In the genomic region with DNA sequence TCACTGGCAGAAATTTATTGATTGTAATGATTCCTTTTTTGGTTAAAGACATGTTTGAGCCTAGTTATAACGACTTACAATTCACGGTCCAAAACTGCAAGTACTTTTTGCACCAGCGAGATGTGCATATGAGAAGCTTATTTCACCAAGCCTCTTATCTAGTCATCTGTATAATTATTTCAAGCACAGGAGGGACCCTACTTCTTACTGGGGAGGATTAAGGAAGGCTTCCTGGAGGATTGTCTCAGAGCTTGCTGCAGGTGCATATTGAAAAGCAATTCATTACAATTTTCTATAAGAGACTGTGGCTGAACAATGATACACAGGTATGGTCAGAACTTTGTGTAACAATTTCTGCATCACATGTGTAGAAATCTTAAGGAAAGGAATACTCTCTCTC, we compare ENCODE assay signal across 1 cellular context.
TF ChIP-seq lines count a peak whose summit lies in the region.

No MANE protein-coding gene starts in this region.

TF ChIP-seq in GM23338, 12 proteins besides CTCF, POLR2A, EP300 and RAD21 (continued from another document):
- TF ChIP-seq, protein P1, sequence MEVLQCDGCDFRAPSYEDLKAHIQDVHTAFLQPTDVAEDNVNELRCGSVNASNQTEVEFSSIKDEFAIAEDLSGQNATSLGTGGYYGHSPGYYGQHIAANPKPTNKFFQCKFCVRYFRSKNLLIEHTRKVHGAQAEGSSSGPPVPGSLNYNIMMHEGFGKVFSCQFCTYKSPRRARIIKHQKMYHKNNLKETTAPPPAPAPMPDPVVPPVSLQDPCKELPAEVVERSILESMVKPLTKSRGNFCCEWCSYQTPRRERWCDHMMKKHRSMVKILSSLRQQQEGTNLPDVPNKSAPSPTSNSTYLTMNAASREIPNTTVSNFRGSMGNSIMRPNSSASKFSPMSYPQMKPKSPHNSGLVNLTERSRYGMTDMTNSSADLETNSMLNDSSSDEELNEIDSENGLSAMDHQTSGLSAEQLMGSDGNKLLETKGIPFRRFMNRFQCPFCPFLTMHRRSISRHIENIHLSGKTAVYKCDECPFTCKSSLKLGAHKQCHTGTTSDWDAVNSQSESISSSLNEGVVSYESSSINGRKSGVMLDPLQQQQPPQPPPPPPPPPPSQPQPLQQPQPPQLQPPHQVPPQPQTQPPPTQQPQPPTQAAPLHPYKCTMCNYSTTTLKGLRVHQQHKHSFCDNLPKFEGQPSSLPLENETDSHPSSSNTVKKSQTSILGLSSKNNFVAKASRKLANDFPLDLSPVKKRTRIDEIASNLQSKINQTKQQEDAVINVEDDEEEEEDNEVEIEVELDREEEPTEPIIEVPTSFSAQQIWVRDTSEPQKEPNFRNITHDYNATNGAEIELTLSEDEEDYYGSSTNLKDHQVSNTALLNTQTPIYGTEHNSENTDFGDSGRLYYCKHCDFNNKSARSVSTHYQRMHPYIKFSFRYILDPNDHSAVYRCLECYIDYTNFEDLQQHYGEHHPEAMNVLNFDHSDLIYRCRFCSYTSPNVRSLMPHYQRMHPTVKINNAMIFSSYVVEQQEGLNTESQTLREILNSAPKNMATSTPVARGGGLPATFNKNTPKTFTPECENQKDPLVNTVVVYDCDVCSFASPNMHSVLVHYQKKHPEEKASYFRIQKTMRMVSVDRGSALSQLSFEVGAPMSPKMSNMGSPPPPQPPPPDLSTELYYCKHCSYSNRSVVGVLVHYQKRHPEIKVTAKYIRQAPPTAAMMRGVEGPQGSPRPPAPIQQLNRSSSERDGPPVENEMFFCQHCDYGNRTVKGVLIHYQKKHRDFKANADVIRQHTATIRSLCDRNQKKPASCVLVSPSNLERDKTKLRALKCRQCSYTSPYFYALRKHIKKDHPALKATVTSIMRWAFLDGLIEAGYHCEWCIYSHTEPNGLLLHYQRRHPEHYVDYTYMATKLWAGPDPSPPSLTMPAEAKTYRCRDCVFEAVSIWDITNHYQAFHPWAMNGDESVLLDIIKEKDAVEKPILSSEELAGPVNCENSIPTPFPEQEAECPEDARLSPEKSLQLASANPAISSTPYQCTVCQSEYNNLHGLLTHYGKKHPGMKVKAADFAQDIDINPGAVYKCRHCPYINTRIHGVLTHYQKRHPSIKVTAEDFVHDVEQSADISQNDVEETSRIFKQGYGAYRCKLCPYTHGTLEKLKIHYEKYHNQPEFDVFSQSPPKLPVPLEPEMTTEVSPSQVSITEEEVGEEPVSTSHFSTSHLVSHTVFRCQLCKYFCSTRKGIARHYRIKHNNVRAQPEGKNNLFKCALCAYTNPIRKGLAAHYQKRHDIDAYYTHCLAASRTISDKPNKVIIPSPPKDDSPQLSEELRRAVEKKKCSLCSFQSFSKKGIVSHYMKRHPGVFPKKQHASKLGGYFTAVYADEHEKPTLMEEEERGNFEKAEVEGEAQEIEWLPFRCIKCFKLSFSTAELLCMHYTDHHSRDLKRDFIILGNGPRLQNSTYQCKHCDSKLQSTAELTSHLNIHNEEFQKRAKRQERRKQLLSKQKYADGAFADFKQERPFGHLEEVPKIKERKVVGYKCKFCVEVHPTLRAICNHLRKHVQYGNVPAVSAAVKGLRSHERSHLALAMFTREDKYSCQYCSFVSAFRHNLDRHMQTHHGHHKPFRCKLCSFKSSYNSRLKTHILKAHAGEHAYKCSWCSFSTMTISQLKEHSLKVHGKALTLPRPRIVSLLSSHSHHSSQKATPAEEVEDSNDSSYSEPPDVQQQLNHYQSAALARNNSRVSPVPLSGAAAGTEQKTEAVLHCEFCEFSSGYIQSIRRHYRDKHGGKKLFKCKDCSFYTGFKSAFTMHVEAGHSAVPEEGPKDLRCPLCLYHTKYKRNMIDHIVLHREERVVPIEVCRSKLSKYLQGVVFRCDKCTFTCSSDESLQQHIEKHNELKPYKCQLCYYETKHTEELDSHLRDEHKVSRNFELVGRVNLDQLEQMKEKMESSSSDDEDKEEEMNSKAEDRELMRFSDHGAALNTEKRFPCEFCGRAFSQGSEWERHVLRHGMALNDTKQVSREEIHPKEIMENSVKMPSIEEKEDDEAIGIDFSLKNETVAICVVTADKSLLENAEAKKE (CRISPR knock-in tag; IDR thresholded peaks at IDR 0.05) = no peak
- TF ChIP-seq ZNF331 (CRISPR knock-in tag; IDR thresholded peaks at IDR 0.05; ENCODE audit: low read depth) = no peak
- TF ChIP-seq JUNB (IDR thresholded peaks at IDR 0.05; ENCODE audit: unreplicated experiment) = no peak
- TF ChIP-seq, protein P2, sequence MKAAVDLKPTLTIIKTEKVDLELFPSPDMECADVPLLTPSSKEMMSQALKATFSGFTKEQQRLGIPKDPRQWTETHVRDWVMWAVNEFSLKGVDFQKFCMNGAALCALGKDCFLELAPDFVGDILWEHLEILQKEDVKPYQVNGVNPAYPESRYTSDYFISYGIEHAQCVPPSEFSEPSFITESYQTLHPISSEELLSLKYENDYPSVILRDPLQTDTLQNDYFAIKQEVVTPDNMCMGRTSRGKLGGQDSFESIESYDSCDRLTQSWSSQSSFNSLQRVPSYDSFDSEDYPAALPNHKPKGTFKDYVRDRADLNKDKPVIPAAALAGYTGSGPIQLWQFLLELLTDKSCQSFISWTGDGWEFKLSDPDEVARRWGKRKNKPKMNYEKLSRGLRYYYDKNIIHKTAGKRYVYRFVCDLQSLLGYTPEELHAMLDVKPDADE (IDR thresholded peaks at IDR 0.05) = no peak
- TF ChIP-seq STAT1 (IDR thresholded peaks at IDR 0.05; ENCODE audit: unreplicated experiment) = no peak
- TF ChIP-seq, protein P3, sequence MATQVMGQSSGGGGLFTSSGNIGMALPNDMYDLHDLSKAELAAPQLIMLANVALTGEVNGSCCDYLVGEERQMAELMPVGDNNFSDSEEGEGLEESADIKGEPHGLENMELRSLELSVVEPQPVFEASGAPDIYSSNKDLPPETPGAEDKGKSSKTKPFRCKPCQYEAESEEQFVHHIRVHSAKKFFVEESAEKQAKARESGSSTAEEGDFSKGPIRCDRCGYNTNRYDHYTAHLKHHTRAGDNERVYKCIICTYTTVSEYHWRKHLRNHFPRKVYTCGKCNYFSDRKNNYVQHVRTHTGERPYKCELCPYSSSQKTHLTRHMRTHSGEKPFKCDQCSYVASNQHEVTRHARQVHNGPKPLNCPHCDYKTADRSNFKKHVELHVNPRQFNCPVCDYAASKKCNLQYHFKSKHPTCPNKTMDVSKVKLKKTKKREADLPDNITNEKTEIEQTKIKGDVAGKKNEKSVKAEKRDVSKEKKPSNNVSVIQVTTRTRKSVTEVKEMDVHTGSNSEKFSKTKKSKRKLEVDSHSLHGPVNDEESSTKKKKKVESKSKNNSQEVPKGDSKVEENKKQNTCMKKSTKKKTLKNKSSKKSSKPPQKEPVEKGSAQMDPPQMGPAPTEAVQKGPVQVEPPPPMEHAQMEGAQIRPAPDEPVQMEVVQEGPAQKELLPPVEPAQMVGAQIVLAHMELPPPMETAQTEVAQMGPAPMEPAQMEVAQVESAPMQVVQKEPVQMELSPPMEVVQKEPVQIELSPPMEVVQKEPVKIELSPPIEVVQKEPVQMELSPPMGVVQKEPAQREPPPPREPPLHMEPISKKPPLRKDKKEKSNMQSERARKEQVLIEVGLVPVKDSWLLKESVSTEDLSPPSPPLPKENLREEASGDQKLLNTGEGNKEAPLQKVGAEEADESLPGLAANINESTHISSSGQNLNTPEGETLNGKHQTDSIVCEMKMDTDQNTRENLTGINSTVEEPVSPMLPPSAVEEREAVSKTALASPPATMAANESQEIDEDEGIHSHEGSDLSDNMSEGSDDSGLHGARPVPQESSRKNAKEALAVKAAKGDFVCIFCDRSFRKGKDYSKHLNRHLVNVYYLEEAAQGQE (IDR thresholded peaks at IDR 0.05; ENCODE audit: unreplicated experiment) = no peak
- no peak for TF ChIP-seq POLR2AphosphoS5 (IDR thresholded peaks at IDR 0.05; ENCODE audit: low read depth)
- TF ChIP-seq EZH2 (IDR thresholded peaks at IDR 0.05; ENCODE audit: low read depth, unreplicated experiment) = no peak
- TF ChIP-seq ZNF114 (CRISPR knock-in tag; IDR thresholded peaks at IDR 0.05) = no peak
TF ChIP-seq in GM23338: peak in this region for 0.
